21 cellular contexts compared by ENCODE assay signal in genomic region chr1:5508669-5509330, GRCh38.
"Had no signal": no experiment of that assay in that cellular context is flagged by ENCODE, and none has a peak within 500 bp of the region (broad histone marks: within the 10 kb centered on the region; RNA-seq: fewer than 3 reads in every experiment).

No MANE protein-coding gene starts in this region.

- H3K4me3 ChIP-seq: SJCRH30 had no signal

- H3K9ac ChIP-seq: KMS-11, SK-N-SH had no signal

- H3K4me1 ChIP-seq: SJCRH30 had no signal

- ATAC-seq: activated CD8-positive, alpha-beta T cell treated with anti-CD3 and anti-CD28 coated beads for 36 hours had no signal

- H3K27ac ChIP-seq: KMS-11, SJCRH30, VCaP had no signal

- H3K36me3 ChIP-seq: SJCRH30 had no signal

- H3K4me2 ChIP-seq: KMS-11, SK-N-SH had no signal

- H3K9me3 ChIP-seq: SJCRH30, SK-N-SH had no signal

- DNase-seq: activated CD4-positive, alpha-beta T cell treated with anti-CD3 and anti-CD28 coated beads, Interleukin-2, amount 50 U/mL, for 1 hour; activated CD8-positive, alpha-beta memory T cell treated with anti-CD3 and anti-CD28 coated beads, Interleukin-2, amount 50 U/mL, for 4 hours; activated CD8-positive, alpha-beta T cell treated with anti-CD3 and anti-CD28 coated beads for 36 hours; activated gamma-delta T cell; activated naive CD4-positive, alpha-beta T cell treated with anti-CD3 and anti-CD28 coated beads for 36 hours; activated T-cell treated with anti-CD3 and anti-CD28 coated beads, Interleukin-2, amount 50 U/mL, for 1 hour; amygdala; NCI-H1092; NCI-H1417; NCI-H1930; NCI-H2171; NCI-H226; NCI-H510A; NCI-H526 treated with DMSO at 0.1 percent for 48 hours; NCI-H82; Right ventricle myocardium superior; SJCRH30; SK-N-SH; T-helper 1 cell had no signal
